1 cellular context compared by ENCODE assay signal in the genomic region with DNA sequence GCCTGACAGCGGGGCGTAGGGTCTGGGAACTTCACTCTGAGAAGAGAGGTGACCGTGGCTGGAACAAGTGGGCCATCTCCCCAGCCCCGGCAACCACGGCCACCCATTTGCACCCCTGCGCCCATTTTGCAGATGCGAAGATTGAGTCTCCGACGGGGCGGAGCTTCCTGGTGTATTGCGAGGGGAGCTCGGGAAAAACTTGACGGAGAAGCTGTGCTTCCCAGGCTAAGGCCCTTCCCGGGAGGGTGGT.
A peak's percentile ranks its signal among the peaks of the same experiment; 100 is the strongest.
TF ChIP-seq lines count a peak whose summit lies in the region.

No MANE protein-coding gene starts in this region.

TF ChIP-seq in HepG2, 621 proteins besides CTCF, POLR2A, EP300 and RAD21 (continued from another document and continues in another):
- TF ChIP-seq ZNF362 (CRISPR knock-in tag; IDR thresholded peaks at IDR 0.05; ENCODE audit: borderline replicate concordance) (no peak), ZNF513 (CRISPR knock-in tag; conservative IDR thresholded peaks at IDR 0.05) (no peak), PBX3 (CRISPR knock-in tag; IDR thresholded peaks at IDR 0.05; ENCODE audit: borderline replicate concordance) (no peak), KLF13 (CRISPR knock-in tag; IDR thresholded peaks at IDR 0.05) (peak; percentile 72; the same call in 1 of the 2 replicates), PHF20 (CRISPR knock-in tag; IDR thresholded peaks at IDR 0.05) (no peak), FOXP1 (IDR thresholded peaks at IDR 0.05) (no peak), FOXP1 (CRISPR knock-in tag; IDR thresholded peaks at IDR 0.05) (peak; percentile 41; the same call in 1 of the 2 replicates), ZEB1 (IDR thresholded peaks at IDR 0.05; ENCODE audit: insufficient replicate concordance, low read depth) (peak; percentile 40), ZNF766 (CRISPR knock-in tag; IDR thresholded peaks at IDR 0.05; ENCODE audit: borderline replicate concordance) (no peak), ZC3H13 (CRISPR knock-in tag; IDR thresholded peaks at IDR 0.05) (0 out of 2 replicates have a peak, but pooled peaks have one; percentile 11), TBX3 (IDR thresholded peaks at IDR 0.05; ENCODE audit: borderline replicate concordance) (peak; percentile 52; the same call in 1 of the 2 replicates), ZNF503 (CRISPR knock-in tag; IDR thresholded peaks at IDR 0.05) (peak; percentile 22; the same call in 1 of the 2 replicates), ZNF280D (CRISPR knock-in tag; IDR thresholded peaks at IDR 0.05) (peak; percentile 94), SUZ12 (IDR thresholded peaks at IDR 0.05; ENCODE audit: low read depth, low read length) (no peak), CEBPG (CRISPR knock-in tag; IDR thresholded peaks at IDR 0.05) (no peak; the same call in 1 of the 2 replicates), ZMAT3 (CRISPR knock-in tag; conservative IDR thresholded peaks at IDR 0.05) (peak; percentile 62; the same call in 1 of the 2 replicates), ZNF597 (CRISPR knock-in tag; IDR thresholded peaks at IDR 0.05) (no peak), ZFAT (CRISPR knock-in tag; conservative IDR thresholded peaks at IDR 0.05) (no peak), SATB2 (CRISPR knock-in tag; IDR thresholded peaks at IDR 0.05) (no peak), TOE1 (CRISPR knock-in tag; IDR thresholded peaks at IDR 0.05) (no peak), KDM5A (IDR thresholded peaks at IDR 0.05; ENCODE audit: borderline replicate concordance, low read length) (no peak), ZNF441 (CRISPR knock-in tag; IDR thresholded peaks at IDR 0.05; ENCODE audit: borderline replicate concordance) (0 out of 2 replicates have a peak, but pooled peaks have one; percentile 38), CENPBD1 (CRISPR knock-in tag; IDR thresholded peaks at IDR 0.05; ENCODE audit: borderline replicate concordance, low read depth) (no peak), KDM1A (CRISPR knock-in tag; IDR thresholded peaks at IDR 0.05) (peak; percentile 100), MAZ (IDR thresholded peaks at IDR 0.05; ENCODE audit: borderline replicate concordance, low read depth, low read length) (no peak), MAZ (CRISPR knock-in tag; IDR thresholded peaks at IDR 0.05; ENCODE audit: low read depth) (no peak), CBX1 (IDR thresholded peaks at IDR 0.05; ENCODE audit: low read depth) (peak; percentile 99), ZNF660 (CRISPR knock-in tag; IDR thresholded peaks at IDR 0.05; ENCODE audit: borderline replicate concordance, low read depth) (no peak), ZNF282 (IDR thresholded peaks at IDR 0.05; ENCODE audit: partially characterized antibody) (no peak), KMT2A (CRISPR knock-in tag; IDR thresholded peaks at IDR 0.05) (no peak), ZNF788 (CRISPR knock-in tag; IDR thresholded peaks at IDR 0.05; ENCODE audit: borderline replicate concordance) (no peak; the same call in 1 of the 2 replicates), EEA1 (CRISPR knock-in tag; IDR thresholded peaks at IDR 0.05; ENCODE audit: borderline replicate concordance) (peak; percentile 25; the same call in 1 of the 2 replicates), ZNF678 (CRISPR knock-in tag; IDR thresholded peaks at IDR 0.05) (no peak), SMARCE1 (IDR thresholded peaks at IDR 0.05; ENCODE audit: borderline replicate concordance) (no peak), HNRNPL (IDR thresholded peaks at IDR 0.05; ENCODE audit: low read depth, low read length) (no peak), FOXC1 (CRISPR knock-in tag; IDR thresholded peaks at IDR 0.05; ENCODE audit: borderline replicate concordance) (peak; percentile 6; the same call in 1 of the 2 replicates), ZNF740 (CRISPR knock-in tag; IDR thresholded peaks at IDR 0.05) (no peak), ZNF230 (CRISPR knock-in tag; IDR thresholded peaks at IDR 0.05) (no peak)
- TF ChIP-seq, protein P1, sequence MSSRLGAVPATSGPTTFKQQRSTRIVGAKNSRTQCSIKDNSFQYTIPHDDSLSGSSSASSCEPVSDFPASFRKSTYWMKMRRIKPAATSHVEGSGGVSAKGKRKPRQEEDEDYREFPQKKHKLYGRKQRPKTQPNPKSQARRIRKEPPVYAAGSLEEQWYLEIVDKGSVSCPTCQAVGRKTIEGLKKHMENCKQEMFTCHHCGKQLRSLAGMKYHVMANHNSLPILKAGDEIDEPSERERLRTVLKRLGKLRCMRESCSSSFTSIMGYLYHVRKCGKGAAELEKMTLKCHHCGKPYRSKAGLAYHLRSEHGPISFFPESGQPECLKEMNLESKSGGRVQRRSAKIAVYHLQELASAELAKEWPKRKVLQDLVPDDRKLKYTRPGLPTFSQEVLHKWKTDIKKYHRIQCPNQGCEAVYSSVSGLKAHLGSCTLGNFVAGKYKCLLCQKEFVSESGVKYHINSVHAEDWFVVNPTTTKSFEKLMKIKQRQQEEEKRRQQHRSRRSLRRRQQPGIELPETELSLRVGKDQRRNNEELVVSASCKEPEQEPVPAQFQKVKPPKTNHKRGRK (CRISPR knock-in tag; IDR thresholded peaks at IDR 0.05) = no peak
- TF ChIP-seq, protein P2, sequence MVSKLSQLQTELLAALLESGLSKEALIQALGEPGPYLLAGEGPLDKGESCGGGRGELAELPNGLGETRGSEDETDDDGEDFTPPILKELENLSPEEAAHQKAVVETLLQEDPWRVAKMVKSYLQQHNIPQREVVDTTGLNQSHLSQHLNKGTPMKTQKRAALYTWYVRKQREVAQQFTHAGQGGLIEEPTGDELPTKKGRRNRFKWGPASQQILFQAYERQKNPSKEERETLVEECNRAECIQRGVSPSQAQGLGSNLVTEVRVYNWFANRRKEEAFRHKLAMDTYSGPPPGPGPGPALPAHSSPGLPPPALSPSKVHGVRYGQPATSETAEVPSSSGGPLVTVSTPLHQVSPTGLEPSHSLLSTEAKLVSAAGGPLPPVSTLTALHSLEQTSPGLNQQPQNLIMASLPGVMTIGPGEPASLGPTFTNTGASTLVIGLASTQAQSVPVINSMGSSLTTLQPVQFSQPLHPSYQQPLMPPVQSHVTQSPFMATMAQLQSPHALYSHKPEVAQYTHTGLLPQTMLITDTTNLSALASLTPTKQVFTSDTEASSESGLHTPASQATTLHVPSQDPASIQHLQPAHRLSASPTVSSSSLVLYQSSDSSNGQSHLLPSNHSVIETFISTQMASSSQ (IDR thresholded peaks at IDR 0.05; ENCODE audit: low read depth) = no peak
- TF ChIP-seq, protein P2 (CRISPR knock-in tag; IDR thresholded peaks at IDR 0.05; ENCODE audit: borderline replicate concordance) = no peak; the same call in 1 of the 2 replicates
- TF ChIP-seq, protein P3, sequence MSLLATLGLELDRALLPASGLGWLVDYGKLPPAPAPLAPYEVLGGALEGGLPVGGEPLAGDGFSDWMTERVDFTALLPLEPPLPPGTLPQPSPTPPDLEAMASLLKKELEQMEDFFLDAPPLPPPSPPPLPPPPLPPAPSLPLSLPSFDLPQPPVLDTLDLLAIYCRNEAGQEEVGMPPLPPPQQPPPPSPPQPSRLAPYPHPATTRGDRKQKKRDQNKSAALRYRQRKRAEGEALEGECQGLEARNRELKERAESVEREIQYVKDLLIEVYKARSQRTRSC (CRISPR knock-in tag; IDR thresholded peaks at IDR 0.05; ENCODE audit: low read depth) = no peak
- TF ChIP-seq, protein P4, sequence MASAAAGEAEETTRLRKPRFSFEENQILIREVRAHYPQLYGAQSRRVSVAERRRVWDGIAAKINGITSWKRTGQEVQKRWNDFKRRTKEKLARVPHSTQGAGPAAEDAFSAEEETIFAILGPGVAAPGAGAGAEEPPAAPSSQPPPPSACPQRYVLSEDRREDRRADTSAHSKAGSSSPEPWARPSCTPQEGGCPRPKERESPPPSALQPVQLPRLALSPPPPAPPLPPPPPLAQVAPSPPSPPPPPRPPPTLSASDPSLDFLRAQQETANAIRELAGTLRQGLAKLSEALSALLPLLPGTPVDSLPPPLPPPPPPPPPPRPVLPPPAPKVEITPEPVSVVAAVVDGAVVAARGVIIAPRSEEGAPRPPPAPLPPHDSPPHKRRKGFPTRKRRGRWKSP (CRISPR knock-in tag; IDR thresholded peaks at IDR 0.05) = no peak; the same call in 1 of the 2 replicates
